ENCODE assay signal across 18 cellular contexts in genomic region chr4:154719087-154719486, GRCh38. TPM values are rescaled to one million over a fixed set of nuclear protein-coding genes. Genes with fewer than 3 reads are reported as not detected.
DNase-seq lines count a peak whose midpoint lies in the region; ATAC-seq and TF ChIP-seq lines count a peak whose summit lies in the region.
"Had no signal": no experiment of that assay in that cellular context is flagged by ENCODE, and none has a peak within 500 bp of the region (broad histone marks: within the 10 kb centered on the region; RNA-seq: fewer than 3 reads in every experiment).

No MANE protein-coding gene starts in this region.

- H4K20me1 ChIP-seq in IMR-90 (ENCODE audit: insufficient read depth, low read length) (no peaks in the 10 kb centered on the region), neural progenitor cell (ENCODE audit: low read depth) (no peaks in the 10 kb centered on the region)

- POLR2A ChIA-PET in IMR-90 (lab: Charles Lee; ENCODE audit: unreplicated experiment) = no interaction called here

- H3K4me2 ChIP-seq in IMR-90 (ENCODE audit: low read depth, low read length) (no peak overlapping the region), neural progenitor cell (no peak overlapping the region)

- intact Hi-C loops in IMR-90 (cut with micrococcal nuclease) = no loop called here
- intact Hi-C loops in heart left ventricle (cut with DNase I) = no loop called here

- no peaks in the 10 kb centered on the region for H3K9me3 Mint-ChIP-seq in neural progenitor cell
- H3K9me3 Mint-ChIP-seq: nephron progenitor cell had no signal

- no peak overlapping the region for H2BK20ac ChIP-seq in IMR-90 (ENCODE audit: low read depth, low read length)

- no peak overlapping the region for H3K4ac ChIP-seq in IMR-90 (ENCODE audit: low read depth, low read length)

- H3K9me1 ChIP-seq in IMR-90 (ENCODE audit: insufficient read depth, low read length) = no peaks in the 10 kb centered on the region

- no peak overlapping the region for H3K27ac Mint-ChIP-seq in neural progenitor cell
- H3K27ac Mint-ChIP-seq: CD14-positive monocyte, nephron progenitor cell had no signal

- DNase-seq in Caki2 (ENCODE audit: low read depth) = peak; percentile 54
- DNase-seq in IMR-90 = no peak
- peak; percentile 12 for DNase-seq in astrocyte of the hippocampus (ENCODE audit: low read depth, low spot score)
- DNase-seq in iris pigment epithelial cell (ENCODE audit: low read depth) = peak; percentile 79
- no peak for DNase-seq in stimulated activated naive CD8-positive, alpha-beta T cell treated with anti-CD3 and anti-CD28 coated beads, Interleukin-15, Interleukin-2, amounts not matched to agents 100 U/mL and 50 U/mL, for 24 hours
- DNase-seq in AML-193 (lab: John Stamatoyannopoulos, UW) = no peak
- DNase-seq in neural progenitor cell (ENCODE audit: low spot score) = no peak
- DNase-seq in heart left ventricle = no peak
- DNase-seq: activated gamma-delta T cell treated with Interleukin-2 at 50 U/mL for 16 hours; GDM1; Kasumi-1; NCI-H1930; NCI-H82; nephron progenitor cell; right cardiac atrium; stimulated activated CD4-positive, alpha-beta T cell treated with anti-CD3 and anti-CD28 coated beads, Interleukin-2, amount 100 ng/mL, for 48 hours; trophoblast cell had no signal

- dilution Hi-C loops in IMR-90 (cut with HindIII; ENCODE audit: low sequenced_read_pairs, unreplicated experiment) = no loop called here

- no peaks in the 10 kb centered on the region for H3K36me3 Mint-ChIP-seq in neural progenitor cell
- H3K36me3 Mint-ChIP-seq: CD14-positive monocyte had no signal

- H3K79me2 ChIP-seq in neural progenitor cell (ENCODE audit: low read depth) = no peaks in the 10 kb centered on the region

- no peak overlapping the region for H2AK9ac ChIP-seq in IMR-90 (replicated peaks; ENCODE audit: low read depth, low read length, poor library complexity)

- no peak overlapping the region for H2BK15ac ChIP-seq in IMR-90 (ENCODE audit: low read depth, low read length)

- ATAC-seq in IMR-90 (ENCODE audit: low read depth) (no peak), heart left ventricle (no peak)
- no peak for ATAC-seq in stimulated activated naive CD8-positive, alpha-beta T cell treated with anti-CD3 and anti-CD28 coated beads, Interleukin-15, Interleukin-2, amounts not matched to agents 100 U/mL and 50 U/mL, for 24 hours
- ATAC-seq: right cardiac atrium had no signal

- H3K27ac ChIP-seq in IMR-90 (ENCODE audit: insufficient read depth, low read length) (no peak overlapping the region), neural progenitor cell (no peak overlapping the region), heart left ventricle (no peak overlapping the region)

- no peak for TF ChIP-seq RAD21 in IMR-90 (IDR thresholded peaks at IDR 0.05; ENCODE audit: low read length)

- H3F3A ChIP-seq in neural progenitor cell (ENCODE audit: low read depth) = no peaks in the 10 kb centered on the region

- H3K14ac ChIP-seq in IMR-90 (replicated peaks; ENCODE audit: low read depth, low read length) = no peak overlapping the region

- no peak overlapping the region for H2AK5ac ChIP-seq in IMR-90 (ENCODE audit: low read depth, low read length)

- H3K4me1 ChIP-seq in IMR-90 (ENCODE audit: control insufficient read depth, insufficient read depth, low read length) (no peaks in the 10 kb centered on the region), neural progenitor cell (peaks cover 11% of the 10 kb centered on the region), heart left ventricle (no peaks in the 10 kb centered on the region)

- no peaks in the 10 kb centered on the region for H3K79me1 ChIP-seq in IMR-90 (ENCODE audit: low read depth in 1 of 2, low read length in 2 of 2)

- H3K18ac ChIP-seq in IMR-90 (ENCODE audit: low read depth, low read length) = no peak overlapping the region

- no peak overlapping the region for H2BK5ac ChIP-seq in IMR-90 (ENCODE audit: low read depth, low read length, poor library complexity, severe bottlenecking)

- TF ChIP-seq POLR2A in IMR-90 (IDR thresholded peaks at IDR 0.05; ENCODE audit: low read depth, low read length) (no peak), heart left ventricle (IDR thresholded peaks at IDR 0.05) (no peak)

- WGBS in IMR-90 (ENCODE audit: extremely low coverage in 2 of 2, insufficient read length in 1 of 2), 2 experiments = 80% methylated on average over 1 of the region's 4 CpGs; no CpG with 5 or more reads in 1 of the 2 experiments
- 73 to 84% (median 78%) methylated on average over 4 of the region's 4 CpGs for WGBS in heart left ventricle, 4 donors

- H3K56ac ChIP-seq in IMR-90 (ENCODE audit: extremely low read depth, insufficient read depth, low read length) = no peak overlapping the region

- H3K9ac ChIP-seq in IMR-90 (ENCODE audit: low read depth, low read length) = no peak overlapping the region
- no peak overlapping the region for H3K9ac ChIP-seq in neural progenitor cell

- in situ Hi-C loops in Caki2 (cut with HindIII; ENCODE audit: low pct_unique_long_range_greater_than_20kb, low sequenced_read_pairs) (no loop called here), IMR-90 (cut with MboI; ENCODE audit: low sequenced_read_pairs) (no loop called here)

- H2BK120ac ChIP-seq in IMR-90 (ENCODE audit: low read depth, low read length) = no peak overlapping the region

- TF ChIP-seq CTCF in IMR-90 (conservative IDR thresholded peaks at IDR 0.05; ENCODE audit: low read depth, low read length) (no peak), neural progenitor cell (IDR thresholded peaks at IDR 0.05) (no peak), heart left ventricle (IDR thresholded peaks at IDR 0.05) (no peak)

- H4K91ac ChIP-seq in IMR-90 (ENCODE audit: insufficient read depth, low read depth, low read length) = no peak overlapping the region

- no peak overlapping the region for H3K23ac ChIP-seq in IMR-90 (ENCODE audit: low read depth, low read length)

- H4K8ac ChIP-seq in IMR-90 (ENCODE audit: low read depth in 2 of 2, low read length in 2 of 2) = no peak overlapping the region

- no TSS peak for BruUV-seq in IMR-90 (replicated peaks; lab: Mats Ljungman, UMichigan)

- no peaks in the 10 kb centered on the region for H3K36me3 ChIP-seq in IMR-90 (ENCODE audit: control insufficient read depth, insufficient read depth, low read length)
- no peaks in the 10 kb centered on the region for H3K36me3 ChIP-seq in neural progenitor cell
- no peaks in the 10 kb centered on the region for H3K36me3 ChIP-seq in heart left ventricle

- H3K4me3 ChIP-seq in IMR-90 (ENCODE audit: insufficient read depth, low read depth, low read length) (no peak overlapping the region), neural progenitor cell (no peak overlapping the region), heart left ventricle (no peak overlapping the region)

- H2AFZ ChIP-seq in IMR-90 (replicated peaks; ENCODE audit: low read length, poor library complexity) (no peak overlapping the region), neural progenitor cell (replicated peaks) (no peak overlapping the region)

- H3K27me3 ChIP-seq in IMR-90 (ENCODE audit: control insufficient read depth, insufficient read depth, low read length) = no peaks in the 10 kb centered on the region
- no peaks in the 10 kb centered on the region for H3K27me3 ChIP-seq in neural progenitor cell
- peaks cover 0 to 3% (median 0%) of the 10 kb centered on the region in 9 donors for H3K27me3 ChIP-seq in heart left ventricle

- H3K27me3 Mint-ChIP-seq in neural progenitor cell (ENCODE audit: insufficient read depth, low read depth) = no peaks in the 10 kb centered on the region

- no peak overlapping the region for H3K4me3 Mint-ChIP-seq in neural progenitor cell
- H3K4me3 Mint-ChIP-seq: CD14-positive monocyte, nephron progenitor cell had no signal

- CTCF ChIA-PET in IMR-90 (lab: Yijun Ruan, JAX) = interaction anchor here (0.6 kb wide), 1 partner anchor 113 kb away, joined by 6 read pairs; no protein-coding TSS in a partner anchor

- H3K4me1 Mint-ChIP-seq in neural progenitor cell = peaks cover 10% of the 10 kb centered on the region

- no peaks in the 10 kb centered on the region for H3K9me3 ChIP-seq in IMR-90 (ENCODE audit: control insufficient read depth, insufficient read depth, low read length)
- H3K9me3 ChIP-seq in neural progenitor cell (ENCODE audit: low read depth) = no peaks in the 10 kb centered on the region
- no peaks in the 10 kb centered on the region for H3K9me3 ChIP-seq in heart left ventricle

- H4K5ac ChIP-seq in IMR-90 (ENCODE audit: low read depth, low read length) = no peak overlapping the region

TF ChIP-seq in IMR-90, 13 proteins besides CTCF, POLR2A, EP300 and RAD21:
- TF ChIP-seq MAFK (IDR thresholded peaks at IDR 0.05; ENCODE audit: low read depth, low read length) (no peak), BHLHE40 (IDR thresholded peaks at IDR 0.05; ENCODE audit: low read depth, low read length) (no peak), CEBPB (IDR thresholded peaks at IDR 0.05; ENCODE audit: low read depth, low read length) (peak; percentile 33; the same call in 1 of the 2 replicates), ELK1 (IDR thresholded peaks at IDR 0.05; ENCODE audit: borderline replicate concordance, low read depth, low read length) (no peak)
TF ChIP-seq in IMR-90: peak in this region for 1.

RNA-seq across cellular contexts. Expression of gene LRAT, which starts 24.7 kb away (rescaled TPM):
- 0.17 TPM in 2 replicates for total RNA-seq in Caki2 (2014; rRNA removed; shearing (Covaris generic); ENCODE audit: low replicate concordance)
- total RNA-seq in IMR-90 (2012; rRNA removed) = under 0.01 TPM in 2 replicates
- 0.03 TPM in 1 of 2 replicates, not detected in the other for polyA plus RNA-seq in IMR-90 (2012; rRNA removed)
- polyA plus RNA-seq in IMR-90 (2012; cell fraction: cytosol; rRNA removed) = 0.01 TPM in 1 of 2 replicates, not detected in the other
- not detected in 2 replicates for polyA plus RNA-seq in IMR-90 (2012; cell fraction: nucleus; rRNA removed; ENCODE audit: low replicate concordance)
- 0.81 and 0.94 TPM in 2 replicates for total RNA-seq in neural progenitor cell (ENCODE audit: low replicate concordance)
- total RNA-seq in heart left ventricle = under 1 TPM in 2 of 9 donors, not detected in 7; 0.33 to 0.86 TPM
- not detected for polyA plus RNA-seq in heart left ventricle
- polyA plus RNA-seq: CD14-positive monocyte had no signal

Comparison
In these comparisons a context has a peak if more than half of its experiments do, and no peak if none do; other contexts are left out.
1. DNase-seq: peak in Caki2 (single experiment), astrocyte of the hippocampus (single experiment) and iris pigment epithelial cell (single experiment); none in IMR-90 (single experiment), stimulated activated naive CD8-positive, alpha-beta T cell treated with anti-CD3 and anti-CD28 coated beads, Interleukin-15, Interleukin-2, amounts not matched to agents 100 U/mL and 50 U/mL, for 24 hours (single experiment), AML-193 (0 of 2), neural progenitor cell (single experiment) and heart left ventricle (0 of 5).